ENCODE assay signal across 1 cellular context in the genomic region with DNA sequence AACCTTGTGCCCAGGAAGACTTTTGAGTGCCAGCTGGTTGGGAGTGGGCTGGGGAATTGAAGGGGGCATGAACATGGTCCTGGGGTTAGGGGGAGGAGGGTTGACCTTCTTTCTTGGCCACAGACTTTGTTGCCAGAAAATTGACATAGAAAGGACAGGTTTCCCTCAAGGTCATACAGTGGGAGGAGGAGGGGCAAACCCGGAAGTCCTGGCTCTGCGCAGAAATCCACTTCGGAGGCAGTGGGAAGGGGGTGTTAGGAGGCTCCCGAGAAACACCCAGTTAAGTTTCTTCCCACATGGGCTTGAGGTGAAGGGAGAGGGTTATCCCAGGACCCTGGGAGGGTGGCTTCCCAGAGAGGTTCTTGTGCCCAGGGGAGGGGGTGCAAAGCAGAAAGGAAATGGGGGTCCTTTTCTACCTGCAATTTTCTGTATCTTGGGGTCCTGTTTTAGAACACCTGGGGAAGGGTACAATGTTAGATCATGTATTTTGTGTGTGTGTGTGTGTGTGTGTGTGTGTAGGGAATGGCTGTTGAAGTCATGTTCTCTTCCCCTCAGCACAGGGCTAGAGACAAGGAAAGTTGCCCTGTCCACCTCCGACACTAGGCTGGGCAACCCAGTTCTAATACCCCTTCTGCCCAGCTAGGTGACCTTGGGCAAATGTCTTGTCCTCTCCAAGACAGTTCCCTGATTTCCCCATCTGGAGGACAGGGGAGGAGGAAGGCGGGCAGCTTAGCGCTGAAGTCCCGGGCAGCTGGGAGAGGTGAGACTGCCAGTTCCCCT.
TF ChIP-seq lines count a peak whose summit lies in the region.

No MANE protein-coding gene starts in this region.

TF ChIP-seq in neural cell, 6 proteins besides CTCF, POLR2A, EP300 and RAD21 (continued from another document):
- TF ChIP-seq REST (IDR thresholded peaks at IDR 0.05; ENCODE audit: borderline replicate concordance) = no peak
- TF ChIP-seq POLR2AphosphoS5 (IDR thresholded peaks at IDR 0.05) = no peak
- no peak for TF ChIP-seq MXI1 (conservative IDR thresholded peaks at IDR 0.05; ENCODE audit: poor library complexity, severe bottlenecking)
- TF ChIP-seq SMC3 (conservative IDR thresholded peaks at IDR 0.05; ENCODE audit: poor library complexity) = no peak
